ENCODE assay signal across 1 cellular context in the genomic region with DNA sequence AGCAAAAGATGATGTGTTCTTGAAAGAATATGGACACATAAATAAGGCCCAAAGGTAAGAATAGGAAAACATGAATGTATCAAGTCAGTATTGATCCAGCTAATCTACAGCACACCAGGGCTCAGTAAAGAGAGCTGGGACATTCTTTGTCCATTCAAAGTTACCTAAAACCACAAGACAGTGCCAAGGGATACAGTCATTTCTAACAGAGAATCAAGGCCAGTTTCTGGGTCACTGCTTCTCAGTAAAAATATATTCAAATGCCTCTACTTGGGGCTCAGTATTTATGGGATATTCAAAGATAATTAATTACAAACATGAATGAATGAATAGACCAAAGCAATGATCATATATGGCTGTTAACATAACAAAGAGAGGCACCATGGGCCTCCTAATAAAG.
TF ChIP-seq lines count a peak whose summit lies in the region.

No MANE protein-coding gene starts in this region.

TF ChIP-seq in endothelial cell of umbilical vein, 7 proteins besides CTCF, POLR2A, EP300 and RAD21:
- TF ChIP-seq EZH2 (IDR thresholded peaks at IDR 0.05; ENCODE audit: borderline replicate concordance, low read depth, low read length, severe bottlenecking) (no peak), JUN (IDR thresholded peaks at IDR 0.05; ENCODE audit: borderline replicate concordance, insufficient read depth, insufficient read length, low read depth) (no peak)
